ENCODE assay signal across 1 cellular context in genomic region chr22:38088723-38089473, GRCh38.
TF ChIP-seq lines count a peak whose summit lies in the region.

No MANE protein-coding gene starts in this region.

TF ChIP-seq in H1, 55 proteins besides CTCF, POLR2A, EP300 and RAD21:
- no peak for TF ChIP-seq BACH1 (IDR thresholded peaks at IDR 0.05; ENCODE audit: low read length)
- TF ChIP-seq E2F6 (IDR thresholded peaks at IDR 0.05) = peak; percentile 94
- peak; percentile 96 for TF ChIP-seq KDM1A (IDR thresholded peaks at IDR 0.05; ENCODE audit: borderline replicate concordance, low read length)
- peak in 1 of 2 experiments; percentile 84; a peak in 2 of 4 replicates for TF ChIP-seq HDAC2 (IDR thresholded peaks at IDR 0.05; ENCODE audit: borderline replicate concordance in 1 of 2, low read depth in 2 of 2, low read length in 2 of 2)
- TF ChIP-seq MAX (IDR thresholded peaks at IDR 0.05) = peak; percentile 95
- no peak for TF ChIP-seq BRCA1 (IDR thresholded peaks at IDR 0.05; ENCODE audit: low read depth, low read length)
TF ChIP-seq in H1: peak in this region for 4.
